15 cellular contexts compared by ENCODE assay signal in genomic region chr18:62759704-62760402, GRCh38. TPM values are rescaled to one million over a fixed set of nuclear protein-coding genes. Genes with fewer than 3 reads are reported as not detected.
A peak's percentile ranks its signal among the peaks of the same experiment; 100 is the strongest.
DNase-seq lines count a peak whose midpoint lies in the region; ATAC-seq and TF ChIP-seq lines count a peak whose summit lies in the region.
"Had no signal": no experiment of that assay in that cellular context is flagged by ENCODE, and none has a peak within 500 bp of the region (broad histone marks: within the 10 kb centered on the region; RNA-seq: fewer than 3 reads in every experiment).

No MANE protein-coding gene starts in this region.

- H3K4me3 ChIP-seq in RWPE2 (ENCODE audit: severe bottlenecking) = no peak overlapping the region
- no peak overlapping the region for H3K4me3 ChIP-seq in esophagus (ENCODE audit: low read depth in 1 of 2, low read length in 2 of 2)
- H3K4me3 ChIP-seq in lower lobe of right lung = no peak overlapping the region
- H3K4me3 ChIP-seq: gastroesophageal sphincter, left lung, vagina had no signal

- H3K27ac ChIP-seq in RWPE2 (ENCODE audit: poor library complexity, severe bottlenecking) = peak overlapping the region; percentile 95
- H3K27ac ChIP-seq in esophagus (ENCODE audit: low read depth in 2 of 2, low read length in 1 of 2) = peak overlapping the region; percentile 17 to 55
- no peak overlapping the region for H3K27ac ChIP-seq in lower lobe of right lung
- H3K27ac ChIP-seq: gastroesophageal sphincter, left lung, vagina had no signal

- H3K36me3 ChIP-seq in RWPE2 (ENCODE audit: low read depth) = no peaks in the 10 kb centered on the region
- H3K36me3 ChIP-seq in esophagus (ENCODE audit: control insufficient read depth in 2 of 2, insufficient read depth in 2 of 2, low read length in 1 of 2) = no peaks in the 10 kb centered on the region
- no peaks in the 10 kb centered on the region for H3K36me3 ChIP-seq in lower lobe of right lung
- H3K36me3 ChIP-seq: gastroesophageal sphincter, left lung, vagina had no signal

- H3K9me3 ChIP-seq in RWPE2 (ENCODE audit: severe bottlenecking) = no peaks in the 10 kb centered on the region
- no peaks in the 10 kb centered on the region for H3K9me3 ChIP-seq in esophagus (ENCODE audit: control insufficient read depth in 2 of 2, insufficient read depth in 1 of 2, low read depth in 1 of 2, low read length in 1 of 2)
- no peaks in the 10 kb centered on the region for H3K9me3 ChIP-seq in lower lobe of right lung
- H3K9me3 ChIP-seq: gastroesophageal sphincter, left lung, vagina had no signal

- TF ChIP-seq CTCF in RWPE2 (IDR thresholded peaks at IDR 0.05; ENCODE audit: poor library complexity, severe bottlenecking) (no peak), neural crest cell (conservative IDR thresholded peaks at IDR 0.05) (no peak), lower lobe of right lung (IDR thresholded peaks at IDR 0.05) (no peak)

- H3K4me1 ChIP-seq in RWPE2 (ENCODE audit: insufficient read depth, poor library complexity, severe bottlenecking) (peaks cover 48% of the 10 kb centered on the region), esophagus (ENCODE audit: control insufficient read depth in 2 of 2, insufficient read depth in 2 of 2, low read length in 1 of 2) (peaks cover 3% of the 10 kb centered on the region in 2 donors), lower lobe of right lung (peaks cover 4% of the 10 kb centered on the region)
- H3K4me1 ChIP-seq: left lung had no signal

- peaks cover 4% of the 10 kb centered on the region for H3K9me3 Mint-ChIP-seq in neural crest cell
- H3K9me3 Mint-ChIP-seq: central memory CD8-positive, alpha-beta T cell had no signal

- intact Hi-C loops in lower lobe of right lung (cut with DNase I) = no loop called here

- WGBS in esophagus, 2 donors = 49 to 64% methylated on average over 5 of the region's 5 CpGs

- H3K4me1 Mint-ChIP-seq in neural crest cell = peaks cover 64% of the 10 kb centered on the region

- peaks cover 8% of the 10 kb centered on the region for H3K36me3 Mint-ChIP-seq in neural crest cell (ENCODE audit: low read depth)

- no peak overlapping the region for H3K4me3 Mint-ChIP-seq in neural crest cell
- H3K4me3 Mint-ChIP-seq: central memory CD8-positive, alpha-beta T cell had no signal

- H3K27me3 Mint-ChIP-seq in neural crest cell (ENCODE audit: low read depth) = no peaks in the 10 kb centered on the region
- H3K27me3 Mint-ChIP-seq: central memory CD8-positive, alpha-beta T cell had no signal

- ATAC-seq in RWPE2 (ENCODE audit: low read depth) = peak; percentile 61
- ATAC-seq in GM21825 (IDR thresholded peaks at IDR 0.05; ENCODE audit: unreplicated experiment) = no peak
- no peak for ATAC-seq in lower lobe of right lung
- ATAC-seq: gastroesophageal sphincter, left lung had no signal

- H3K27ac Mint-ChIP-seq in neural crest cell (ENCODE audit: unreplicated experiment) = peak overlapping the region; percentile 40

- H3K27me3 ChIP-seq in RWPE2 (ENCODE audit: insufficient read depth, poor library complexity, severe bottlenecking) (no peaks in the 10 kb centered on the region), esophagus (ENCODE audit: control insufficient read depth in 1 of 2, insufficient read depth in 2 of 2, low read length in 2 of 2) (no peaks in the 10 kb centered on the region), lower lobe of right lung (ENCODE audit: low read depth) (no peaks in the 10 kb centered on the region)
- H3K27me3 ChIP-seq: gastroesophageal sphincter, left lung, vagina had no signal

- DNase-seq in Daoy (ENCODE audit: low read depth) (peak; percentile 20), RWPE2 (ENCODE audit: low spot score) (no peak), neural crest cell (ENCODE audit: low read depth, low spot score) (no peak), NCI-H345 (lab: John Stamatoyannopoulos, UW) (no peak), GDM1 (lab: John Stamatoyannopoulos, UW) (no peak), lower lobe of right lung (no peak)
- DNase-seq: activated gamma-delta T cell, DND-41, left lung, NCI-H2107 had no signal

RNA-seq across cellular contexts. Expression of gene PHLPP1, which starts 44.5 kb away (rescaled TPM):
- total RNA-seq in Daoy (2014; rRNA removed; shearing (Covaris generic)) = 2.5 and 4.8 TPM in 2 replicates
- 1 to 10 TPM; 4.3 to 4.5 TPM for polyA plus RNA-seq in esophagus
- total RNA-seq in neural crest cell (27.5 and 29.6 TPM in 2 replicates), lower lobe of right lung (12.6 TPM)
